18 cellular contexts compared by ENCODE assay signal in the genomic region with DNA sequence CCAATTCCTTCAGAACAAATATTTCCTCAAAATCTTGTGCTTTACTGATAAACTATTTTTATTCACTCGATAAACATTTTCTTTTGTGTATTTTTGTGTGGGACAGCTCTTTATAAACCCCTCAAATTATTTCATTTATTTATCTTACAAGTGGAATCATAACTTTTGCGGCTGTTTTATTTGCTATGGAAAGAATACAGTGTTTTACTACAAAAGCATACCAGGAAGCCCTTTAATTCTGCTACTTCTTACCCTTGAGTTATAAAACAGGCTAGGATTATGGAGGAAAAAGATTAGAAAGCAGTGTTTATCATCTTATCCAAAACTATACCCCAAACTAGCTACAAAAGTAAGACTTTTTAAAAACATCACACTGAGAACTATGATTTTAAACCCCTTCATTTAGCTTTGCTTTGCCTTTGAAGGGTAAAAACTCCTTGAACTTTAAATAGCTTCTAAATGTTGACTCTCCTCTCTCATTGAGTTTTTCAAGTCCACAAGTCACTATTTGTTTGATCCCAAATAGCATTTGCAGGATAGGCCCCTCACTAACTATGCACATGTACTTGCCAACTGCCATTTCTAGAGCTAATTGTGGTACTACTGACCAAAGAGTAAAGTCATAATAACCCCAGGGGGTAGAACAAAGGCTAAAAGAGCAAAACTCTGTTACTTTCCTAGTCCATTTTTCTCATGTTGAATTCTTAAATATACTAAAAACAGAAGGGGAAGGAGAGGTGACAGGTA. TPM values are rescaled to one million over a fixed set of nuclear protein-coding genes. Genes with fewer than 3 reads are reported as not detected.
DNase-seq lines count a peak whose midpoint lies in the region; ATAC-seq and TF ChIP-seq lines count a peak whose summit lies in the region.
"Had no signal": no experiment of that assay in that cellular context is flagged by ENCODE, and none has a peak within 500 bp of the region (broad histone marks: within the 10 kb centered on the region; RNA-seq: fewer than 3 reads in every experiment).

No MANE protein-coding gene starts in this region.

- BruUV-seq in PC-9 (replicated peaks; lab: Mats Ljungman, UMichigan) = no TSS peak

- H3K4me2 ChIP-seq in PC-9 (no peak overlapping the region), smooth muscle cell (no peak overlapping the region)
- H3K4me2 ChIP-seq: A549; BLaER1 treated with 17β-estradiol and CSF1 and Interleukin-3, amounts not matched to agents 10 nM and 100 nM had no signal

- intact Hi-C loops in PC-9 (cut with micrococcal nuclease; ENCODE audit: unreplicated experiment) = no loop called here
- intact Hi-C loops in left lung (cut with DNase I) = no loop called here

- H4K20me1 ChIP-seq in PC-9 (ENCODE audit: insufficient read depth) (no peaks in the 10 kb centered on the region), smooth muscle cell (ENCODE audit: low read depth) (no peaks in the 10 kb centered on the region)
- H4K20me1 ChIP-seq: BLaER1 treated with 17β-estradiol and CSF1 and Interleukin-3, amounts not matched to agents 10 nM and 100 nM had no signal

- no peak overlapping the region for H3K9ac ChIP-seq in smooth muscle cell (ENCODE audit: low read depth)
- H3K9ac ChIP-seq: BLaER1 treated with 17β-estradiol and CSF1 and Interleukin-3, amounts not matched to agents 10 nM and 100 nM had no signal

- H3F3A ChIP-seq in PC-9 (ENCODE audit: insufficient read depth, low read depth) = no peaks in the 10 kb centered on the region
- no peaks in the 10 kb centered on the region for H3F3A ChIP-seq in smooth muscle cell (ENCODE audit: low read depth)

- POLR2A ChIA-PET in PC-9 (lab: Charles Lee; ENCODE audit: unreplicated experiment) = no interaction called here

- no peaks in the 10 kb centered on the region for H3K36me3 ChIP-seq in PC-9 (ENCODE audit: low read depth)
- H3K36me3 ChIP-seq in left lung = no peaks in the 10 kb centered on the region
- H3K36me3 ChIP-seq in smooth muscle cell (ENCODE audit: low read depth) = no peaks in the 10 kb centered on the region
- H3K36me3 ChIP-seq in brain microvascular endothelial cell (replicated peaks) = no peaks in the 10 kb centered on the region
- H3K36me3 ChIP-seq: BLaER1 treated with 17β-estradiol and CSF1 and Interleukin-3, amounts not matched to agents 10 nM and 100 nM had no signal

- WGBS in smooth muscle cell (ENCODE audit: low lambda C conversion rate) = 79% methylated on average over 2 of the region's 2 CpGs

- no peak overlapping the region for H3K27ac ChIP-seq in PC-9
- H3K27ac ChIP-seq in left lung = peak overlapping the region in 1 of 2 donors; percentile 22
- H3K27ac ChIP-seq in smooth muscle cell (ENCODE audit: low read depth) = no peak overlapping the region
- no peak overlapping the region for H3K27ac ChIP-seq in brain microvascular endothelial cell
- H3K27ac ChIP-seq: 22Rv1; A549; BLaER1 treated with 17β-estradiol and CSF1 and Interleukin-3, amounts not matched to agents 10 nM and 100 nM; C4-2B had no signal

- H3K79me2 ChIP-seq in PC-9 (ENCODE audit: low read depth) (no peaks in the 10 kb centered on the region), smooth muscle cell (ENCODE audit: low read depth) (no peaks in the 10 kb centered on the region)

- H3K4me1 ChIP-seq in PC-9 (replicated peaks; ENCODE audit: insufficient read depth) (no peaks in the 10 kb centered on the region), left lung (no peaks in the 10 kb centered on the region), smooth muscle cell (ENCODE audit: low read depth) (no peaks in the 10 kb centered on the region)
- H3K4me1 ChIP-seq: A549; BLaER1 treated with 17β-estradiol and CSF1 and Interleukin-3, amounts not matched to agents 10 nM and 100 nM; Caco-2 had no signal

- H3K27me3 ChIP-seq in PC-9 (ENCODE audit: insufficient read depth, low read depth) (no peaks in the 10 kb centered on the region), left lung (no peaks in the 10 kb centered on the region), smooth muscle cell (ENCODE audit: low read depth) (no peaks in the 10 kb centered on the region), brain microvascular endothelial cell (replicated peaks) (no peaks in the 10 kb centered on the region)
- H3K27me3 ChIP-seq: BLaER1 treated with 17β-estradiol and CSF1 and Interleukin-3, amounts not matched to agents 10 nM and 100 nM had no signal

- H2AFZ ChIP-seq in PC-9 (peak overlapping the region; percentile 52; the same call in 1 of the 2 replicates), smooth muscle cell (ENCODE audit: low read depth) (peak overlapping the region; percentile 64)

- no peak overlapping the region for H3K4me3 ChIP-seq in PC-9
- no peak overlapping the region for H3K4me3 ChIP-seq in left lung
- H3K4me3 ChIP-seq in smooth muscle cell = no peak overlapping the region
- no peak overlapping the region for H3K4me3 ChIP-seq in brain microvascular endothelial cell (ENCODE audit: low read depth, low read length)
- H3K4me3 ChIP-seq: A549; BLaER1 treated with 17β-estradiol and CSF1 and Interleukin-3, amounts not matched to agents 10 nM and 100 nM had no signal

- in situ Hi-C loops in brain microvascular endothelial cell (cut with HindIII; ENCODE audit: low pct_ligation_motif_present, low sequenced_read_pairs) = no loop called here

- TF ChIP-seq CTCF in PC-9 (conservative IDR thresholded peaks at IDR 0.05) = no peak
- no peak for TF ChIP-seq CTCF in left lung (IDR thresholded peaks at IDR 0.05)
- no peak for TF ChIP-seq CTCF in smooth muscle cell (IDR thresholded peaks at IDR 0.05; ENCODE audit: borderline replicate concordance, insufficient read depth, poor library complexity, severe bottlenecking)
- no peak for TF ChIP-seq CTCF in brain microvascular endothelial cell (IDR thresholded peaks at IDR 0.05; ENCODE audit: low read depth, low read length, missing control alignments)

- CTCF ChIA-PET in PC-9 (lab: Charles Lee) = no interaction called here

- ATAC-seq in left lung = peak; percentile 94
- no peak for ATAC-seq in HG02678 (IDR thresholded peaks at IDR 0.05; ENCODE audit: unreplicated experiment)
- ATAC-seq: A549; CD8-positive, alpha-beta T cell had no signal

- DNase-seq in PC-9 (no peak), left lung (no peak), smooth muscle cell (lab: John Stamatoyannopoulos, UW; ENCODE audit: unreplicated experiment) (no peak), brain microvascular endothelial cell (no peak), cerebellar cortex (ENCODE audit: low spot score) (no peak)
- DNase-seq: AML-193; Caco-2; Calu3; CD4-positive, alpha-beta T cell; CD8-positive, alpha-beta T cell; DMS79 treated with DMSO at 0.1 percent for 48 hours; GF-D8 had no signal

- no peaks in the 10 kb centered on the region; the same call in 1 of the 2 replicates for H3K9me3 ChIP-seq in PC-9 (ENCODE audit: insufficient read depth, low read depth)
- H3K9me3 ChIP-seq in left lung = peaks cover 0 to 8% of the 10 kb centered on the region in 2 donors
- H3K9me3 ChIP-seq in smooth muscle cell (replicated peaks; ENCODE audit: low read depth) = no peaks in the 10 kb centered on the region

- H3K9me2 ChIP-seq in PC-9 (ENCODE audit: insufficient read depth) = no peaks in the 10 kb centered on the region

RNA-seq across cellular contexts. Expression of gene SGMS2, which starts 45.8 kb away (rescaled TPM):
- 17.0 and 17.9 TPM in 2 replicates for total RNA-seq in PC-9 (2021)
- 100 to 1,000 TPM in 1 of 2 donors, 10 to 100 TPM in 1; 88.8 to 106 TPM for total RNA-seq in left lung
- 55.5 and 82.7 TPM in 2 replicates for total RNA-seq in smooth muscle cell
- 16.2 and 24.7 TPM in 2 replicates for polyA plus RNA-seq in smooth muscle cell
- total RNA-seq: B cell; CD8-positive, alpha-beta T cell had no signal

RNA-seq across cellular contexts. Expression of gene PAPSS1, which starts 58.9 kb away (rescaled TPM):
- 18.8 and 26.8 TPM in 2 replicates for total RNA-seq in PC-9 (2021)
- 10 to 100 TPM; 57.5 to 60.8 TPM for total RNA-seq in left lung
- 188 and 206 TPM in 2 replicates for total RNA-seq in smooth muscle cell
- polyA plus RNA-seq in smooth muscle cell = 141 and 198 TPM in 2 replicates
